20 cellular contexts compared by ENCODE assay signal in the genomic region with DNA sequence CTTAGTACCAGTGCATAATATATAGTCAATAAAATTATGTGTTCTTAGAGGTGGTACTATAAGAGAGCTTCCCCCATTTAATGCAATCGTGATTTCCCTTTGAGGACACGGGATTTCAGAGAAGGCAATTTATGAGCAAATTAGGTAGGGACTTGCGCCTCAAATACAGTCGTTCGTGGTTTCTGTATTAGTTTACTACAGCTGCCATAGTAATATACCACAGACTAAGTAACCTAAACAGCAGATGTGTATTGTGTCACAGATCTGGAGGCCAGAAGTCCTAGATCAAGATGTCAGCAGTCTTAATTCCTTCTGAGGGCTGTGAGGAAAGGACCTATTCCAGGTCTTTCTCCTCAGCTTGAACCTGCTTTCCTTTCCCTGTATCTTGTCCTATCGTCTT. TPM values are rescaled to one million over a fixed set of nuclear protein-coding genes. Genes with fewer than 3 reads are reported as not detected.
DNase-seq lines count a peak whose midpoint lies in the region; ATAC-seq and TF ChIP-seq lines count a peak whose summit lies in the region.
"Had no signal": no experiment of that assay in that cellular context is flagged by ENCODE, and none has a peak within 500 bp of the region (broad histone marks: within the 10 kb centered on the region; RNA-seq: fewer than 3 reads in every experiment).

No MANE protein-coding gene starts in this region.

- peaks cover 50% of the 10 kb centered on the region for H3K79me2 ChIP-seq in DOHH2 (ENCODE audit: control insufficient read depth, low read length)

- H3K27me3 Mint-ChIP-seq in mesothelial cell of epicardium (ENCODE audit: low read depth): peaks cover 15% of the 10 kb centered on the region
- H3K27me3 Mint-ChIP-seq: activated CD4-positive, alpha-beta T cell treated with anti-CD3 and anti-CD28 coated beads, Interleukin-2, amount 10 ng/mL, durations not matched to agents 24 days and 14 days had no signal

- H3F3A ChIP-seq in DOHH2 (ENCODE audit: control insufficient read depth, insufficient read depth): no peaks in the 10 kb centered on the region

- H3K27ac ChIP-seq in DOHH2 (ENCODE audit: low read depth, low read length): no peak overlapping the region
- H3K27ac ChIP-seq: HL-60, ovary, upper lobe of left lung had no signal

- peaks cover 35% of the 10 kb centered on the region for H3K4me1 ChIP-seq in DOHH2 (ENCODE audit: control insufficient read depth, low read length)

- H3K9me3 Mint-ChIP-seq in mesothelial cell of epicardium: no peaks in the 10 kb centered on the region
- H3K9me3 Mint-ChIP-seq: activated CD4-positive, alpha-beta T cell treated with anti-CD3 and anti-CD28 coated beads, Interleukin-2, amount 10 ng/mL, durations not matched to agents 24 days and 14 days had no signal

- H3K9me2 ChIP-seq in DOHH2 (replicated peaks; ENCODE audit: control insufficient read depth, low read length): no peaks in the 10 kb centered on the region

- H3K4me1 Mint-ChIP-seq in mesothelial cell of epicardium: peaks cover 26% of the 10 kb centered on the region

- no peaks in the 10 kb centered on the region for H3K9me3 ChIP-seq in DOHH2 (ENCODE audit: control insufficient read depth, insufficient read depth, low read length)
- H3K9me3 ChIP-seq: ovary, upper lobe of left lung had no signal

- H3K36me3 ChIP-seq in DOHH2 (ENCODE audit: control insufficient read depth, low read length): peaks cover 12% of the 10 kb centered on the region
- H3K36me3 ChIP-seq: ovary, upper lobe of left lung had no signal

- H3K4me3 Mint-ChIP-seq in mesothelial cell of epicardium: peak overlapping the region; percentile 88

- H3K27me3 ChIP-seq in DOHH2 (ENCODE audit: control insufficient read depth, low read length): no peaks in the 10 kb centered on the region
- H3K27me3 ChIP-seq: ovary, upper lobe of left lung had no signal

- H3K4me2 ChIP-seq in DOHH2 (ENCODE audit: low read length): peak overlapping the region; percentile 86

- no peak for TF ChIP-seq POLR2A in erythroblast (IDR thresholded peaks at IDR 0.05; ENCODE audit: low read length)

- H3K4me3 ChIP-seq in DOHH2 (ENCODE audit: low read length): no peak overlapping the region; the same call in 1 of the 2 replicates

- peak; percentile 29 for ATAC-seq in GM19395 (IDR thresholded peaks at IDR 0.05; ENCODE audit: unreplicated experiment)
- ATAC-seq: left ventricle myocardium superior, sciatic nerve had no signal

- TF ChIP-seq CTCF in DOHH2 (IDR thresholded peaks at IDR 0.05; ENCODE audit: low read depth, low read length, poor library complexity, severe bottlenecking): no peak
- TF ChIP-seq CTCF in mesothelial cell of epicardium (IDR thresholded peaks at IDR 0.05; ENCODE audit: unreplicated experiment): no peak

- H3K36me3 Mint-ChIP-seq in mesothelial cell of epicardium: no peaks in the 10 kb centered on the region

- no peak overlapping the region for H3K27ac Mint-ChIP-seq in mesothelial cell of epicardium

- no peaks in the 10 kb centered on the region for H4K20me1 ChIP-seq in DOHH2 (ENCODE audit: control insufficient read depth, insufficient read depth, low read depth, low read length)

- DNase-seq in NAMALWA (ENCODE audit: low spot score) (peak; percentile 18), mesothelial cell of epicardium (ENCODE audit: low spot score in 2 of 2, unreplicated experiment in 2 of 2) (no peak), T1000 (lab: John Stamatoyannopoulos, UW) (no peak), erythroblast (lab: John Stamatoyannopoulos, UW) (no peak), NCI-H1417 treated with DMSO at 0.1 percent for 48 hours (lab: John Stamatoyannopoulos, UW) (no peak), NCI-H345 treated with DMSO at 0.1 percent for 48 hours (lab: John Stamatoyannopoulos, UW; ENCODE audit: unreplicated experiment) (no peak)
- DNase-seq: activated CD4-positive, alpha-beta T cell treated with anti-CD3 and anti-CD28 coated beads, Interleukin-2, amount 10 ng/mL, durations not matched to agents 24 days and 14 days; anterior cingulate cortex; effector CD4-positive, alpha-beta T cell; left ventricle myocardium superior; NCI-H1048; NCI-H2107; NCI-H69; ovary; stimulated activated naive CD4-positive, alpha-beta T cell; upper lobe of left lung had no signal

RNA-seq across cellular contexts. Expression of gene PUDP, which starts 1.5 kb away (rescaled TPM):
- total RNA-seq in mesothelial cell of epicardium: 41.4 to 45.6 TPM (median 44.5 TPM) in 3 replicates

RNA-seq across cellular contexts. Expression of gene STS, which starts 1.9 kb away (rescaled TPM):
- total RNA-seq in mesothelial cell of epicardium: 4.2 to 4.5 TPM (median 4.4 TPM) in 3 replicates
